20 cellular contexts compared by ENCODE assay signal in genomic region chr7:150904342-150904909, GRCh38. TPM values are rescaled to one million over a fixed set of nuclear protein-coding genes. Genes with fewer than 3 reads are reported as not detected.
DNase-seq lines count a peak whose midpoint lies in the region; ATAC-seq, FAIRE-seq and TF ChIP-seq lines count a peak whose summit lies in the region.
"Had no signal": no experiment of that assay in that cellular context is flagged by ENCODE, and none has a peak within 500 bp of the region (broad histone marks: within the 10 kb centered on the region; RNA-seq: fewer than 3 reads in every experiment).

No MANE protein-coding gene starts in this region.

- TF ChIP-seq RAD21 in K562 (CRISPR knock-in tag; conservative IDR thresholded peaks at IDR 0.05 in 1 of 2, IDR thresholded peaks at IDR 0.05 in 1 of 2) = no peak

- FAIRE-seq in K562 (lab: Jason Lieb, UNC) = no peak

- H3K4me2 ChIP-seq in K562 (ENCODE audit: insufficient read depth, low read length) = no peak overlapping the region

- H3K9ac ChIP-seq in K562 (ENCODE audit: insufficient read depth in 1 of 2, low read depth in 2 of 2, low read length in 2 of 2) = no peak overlapping the region
- H3K9ac ChIP-seq: BLaER1 treated with 17β-estradiol and CSF1 and Interleukin-3, amounts not matched to agents 10 nM and 100 nM had no signal

- intact Hi-C loops in left ventricle myocardium superior (cut with micrococcal nuclease) (no loop called here), Right ventricle myocardium inferior (cut with DNase I) (loop anchor here (5.0 kb wide), 1 partner anchor 38 kb away; no protein-coding TSS in a partner anchor), K562 (cut with micrococcal nuclease) (no loop called here), transverse colon (cut with DNase I; ENCODE audit: low total_unique reads) (no loop called here)

- no peaks in the 10 kb centered on the region for H3K79me2 ChIP-seq in K562 (ENCODE audit: control insufficient read depth, insufficient read depth, low read length)

- in situ Hi-C loops in K562 (cut with MboI) = no loop called here
- in situ Hi-C loops in transverse colon (cut with MboI; ENCODE audit: low pct_ligation_motif_present in 1 of 4, low pct_unique_long_range_greater_than_20kb in 1 of 4, low sequenced_read_pairs in 3 of 4) = no loop called here

- CTCF ChIA-PET in K562 (lab: Yijun Ruan, JAX; ENCODE audit: low intra/inter-chr PET ratio) = no interaction called here

- H3K4me3 ChIP-seq in K562 (no peak overlapping the region), transverse colon (no peak overlapping the region)
- H3K4me3 ChIP-seq: BLaER1 treated with 17β-estradiol and CSF1 and Interleukin-3, amounts not matched to agents 10 nM and 100 nM; lower lobe of right lung; suprapubic skin; uterus had no signal

- POLR2A ChIA-PET in K562 (lab: Yijun Ruan, JAX) = interaction anchor here (0.5 to 1.4 kb wide), 3 partner anchors 8 to 178 kb away, joined by 3 to 7 read pairs (median 3); no protein-coding TSS in a partner anchor

- no peak for TF ChIP-seq POLR2A in K562 (conservative IDR thresholded peaks at IDR 0.05)
- TF ChIP-seq POLR2A in transverse colon (IDR thresholded peaks at IDR 0.05) = no peak

- H3K4me1 ChIP-seq in K562 (replicated peaks in 1 of 2; ENCODE audit: control insufficient read depth in 2 of 2, insufficient read depth in 2 of 2, low read length in 2 of 2) = peaks cover 12 to 27% of the 10 kb centered on the region in 2 experiments; a peak in 4 of 5 replicates
- peaks cover 25 to 51% (median 41%) of the 10 kb centered on the region in 4 donors for H3K4me1 ChIP-seq in transverse colon
- H3K4me1 ChIP-seq: lower lobe of right lung had no signal

- H3K36me3 ChIP-seq in K562 (ENCODE audit: control insufficient read depth, insufficient read depth, low read length) (no peaks in the 10 kb centered on the region), transverse colon (no peaks in the 10 kb centered on the region)
- H3K36me3 ChIP-seq: BLaER1 treated with 17β-estradiol and CSF1 and Interleukin-3, amounts not matched to agents 10 nM and 100 nM; lower lobe of right lung; suprapubic skin; uterus had no signal

- no peaks in the 10 kb centered on the region; a peak in 1 of 5 replicates for H3K27me3 ChIP-seq in K562 (ENCODE audit: control insufficient read depth in 2 of 2, insufficient read depth in 2 of 2, low read length in 2 of 2)
- H3K27me3 ChIP-seq in transverse colon = no peaks in the 10 kb centered on the region
- H3K27me3 ChIP-seq: BLaER1 treated with 17β-estradiol and CSF1 and Interleukin-3, amounts not matched to agents 10 nM and 100 nM; uterus had no signal

- H3K27ac ChIP-seq in K562 (ENCODE audit: extremely low read depth, low read depth, low read length) (no peak overlapping the region), transverse colon (peak overlapping the region; percentile 73 to 78 (median 78))
- H3K27ac ChIP-seq: BLaER1 treated with 17β-estradiol and CSF1 and Interleukin-3, amounts not matched to agents 10 nM and 100 nM; epithelial cell of prostate; lower lobe of right lung; suprapubic skin had no signal

- ATAC-seq in left ventricle myocardium superior (peak; percentile 2), Right ventricle myocardium inferior (no peak), K562 (no peak), GM21723 (IDR thresholded peaks at IDR 0.05; ENCODE audit: unreplicated experiment) (no peak), HG02970 (IDR thresholded peaks at IDR 0.05; ENCODE audit: low FRiP score, unreplicated experiment) (no peak)
- ATAC-seq in stimulated activated naive CD8-positive, alpha-beta T cell treated with anti-CD3 and anti-CD28 coated beads, Interleukin-15, Interleukin-2, amounts not matched to agents 100 U/mL and 50 U/mL, for 24 hours = no peak
- ATAC-seq: T-cell had no signal

- H4K20me1 ChIP-seq in K562 (replicated peaks; ENCODE audit: control insufficient read depth, insufficient read depth, low read length) = no peaks in the 10 kb centered on the region

- TF ChIP-seq EP300 in K562 (IDR thresholded peaks at IDR 0.05; ENCODE audit: low read length) (no peak), transverse colon (IDR thresholded peaks at IDR 0.05; ENCODE audit: low read depth) (no peak)

- no peaks in the 10 kb centered on the region for H3K9me1 ChIP-seq in K562 (ENCODE audit: control insufficient read depth, insufficient read depth, low read length)

- 63% methylated on average over 3 of the region's 3 CpGs for WGBS in K562 (ENCODE audit: insufficient coverage, low coverage, missing lambda C conversion rate)
- WGBS in transverse colon (ENCODE audit: low coverage in 1 of 2), 2 donors = 39 to 69% methylated on average over 2 to 3 of the region's 3 CpGs

- TF ChIP-seq CTCF in K562 (IDR thresholded peaks at IDR 0.05 in 2 of 3, conservative IDR thresholded peaks at IDR 0.05 in 1 of 3; ENCODE audit: insufficient read depth in 2 of 3, low read depth in 1 of 3, low read length in 3 of 3) = no peak
- TF ChIP-seq CTCF in transverse colon (IDR thresholded peaks at IDR 0.05) = no peak

- no TSS peak for BruUV-seq in K562 (replicated peaks; lab: Mats Ljungman, UMichigan)

- DNase-seq in left ventricle myocardium superior (no peak), Right ventricle myocardium inferior (ENCODE audit: missing footprints) (no peak), K562 (ENCODE audit: extremely low read depth in 1 of 4, low spot score in 3 of 4) (peak in 3 of 4 experiments; percentile 14 to 24 (median 22)), kidney tubule cell (ENCODE audit: low spot score) (peak; percentile 33), transverse colon (no peak)
- DNase-seq in stimulated activated naive CD8-positive, alpha-beta T cell treated with anti-CD3 and anti-CD28 coated beads, Interleukin-15, Interleukin-2, amounts not matched to agents 100 U/mL and 50 U/mL, for 24 hours = no peak
- DNase-seq: activated CD4-positive, alpha-beta memory T cell treated with anti-CD3 and anti-CD28 coated beads, Interleukin-2, amount 10 ng/mL, durations not matched to agents 7 days and 5 days; activated CD4-positive, CD25-positive, alpha-beta regulatory T cell treated with anti-CD3 and anti-CD28 coated beads, Interleukin-2, amount 50 U/mL, for 72 hours; cerebellar nuclear complex; NCI-H226; T-cell had no signal

- H3K9me3 ChIP-seq in K562 (replicated peaks; ENCODE audit: control insufficient read depth, insufficient read depth, low read depth, low read length) = no peaks in the 10 kb centered on the region
- H3K9me3 ChIP-seq in transverse colon = no peaks in the 10 kb centered on the region
- H3K9me3 ChIP-seq: BLaER1 treated with 17β-estradiol and CSF1 and Interleukin-3, amounts not matched to agents 10 nM and 100 nM; lower lobe of right lung; suprapubic skin; uterus had no signal

- no peak overlapping the region for H2AFZ ChIP-seq in K562 (ENCODE audit: low read depth, low read length)

TF ChIP-seq in K562, 482 proteins besides CTCF, POLR2A, EP300 and RAD21:
- TF ChIP-seq NFIC (IDR thresholded peaks at IDR 0.05) (peak; percentile 52; the same call in 1 of the 2 replicates), GATA2 (CRISPR knock-in tag; IDR thresholded peaks at IDR 0.05) (peak; percentile 66), KLF1 (tag; IDR thresholded peaks at IDR 0.05) (no peak)

RNA-seq across cellular contexts. Expression of gene AOC1, which starts 52.1 kb away (rescaled TPM):
- total RNA-seq in left ventricle myocardium superior (0.17 TPM), Right ventricle myocardium inferior (0.27 TPM), K562 (2014; rRNA removed) (not detected in 2 replicates), K562 (2014; rRNA removed; fragmentation: Illumina TruSeq; extraction: Trizol) (not detected in 2 replicates), K562 (2015; rRNA removed; fragmentation: Illumina TruSeq; extraction: Trizol) (not detected in 2 replicates), K562 (2021) (not detected in 2 replicates), transverse colon (100 to 1,000 TPM; 143 to 687 (median 427) TPM)
- total RNA-seq in K562 (2011; cell fraction: chromatin; rRNA removed; ENCODE audit: low replicate concordance) = not detected in 2 replicates
- total RNA-seq in K562 (2011; cell fraction: nucleolus; rRNA removed) = not detected in 2 replicates
- total RNA-seq in K562 (2011; cell fraction: nucleoplasm; rRNA removed) = not detected in 2 replicates
- polyA plus RNA-seq in K562 (2011; rRNA removed) (not detected in 2 replicates), K562 (2014; fragmentation: Illumina TruSeq; extraction: Trizol) (not detected in 2 replicates), K562 (2014; fragmentation: Nextera tagmentation; extraction: Ambion mirVana) (not detected), K562 (2014; rRNA removed) (not detected in 2 replicates)
- not detected in 2 replicates for polyA plus RNA-seq in K562 (2011; cell fraction: cytosol; rRNA removed)
- not detected in 2 replicates for polyA plus RNA-seq in K562 (2011; cell fraction: nucleus; rRNA removed)
- polyA plus RNA-seq in K562 (2012) = not detected in 2 replicates
- not detected in 2 replicates for polyA minus RNA-seq in K562 (2011; rRNA and poly(A)+ RNA removed)
- not detected in 2 replicates for polyA minus RNA-seq in K562 (2011; cell fraction: cytosol; rRNA and poly(A)+ RNA removed)
- not detected in 2 replicates for polyA minus RNA-seq in K562 (2011; cell fraction: nucleus; rRNA and poly(A)+ RNA removed)
- total RNA-seq: activated CD4-positive, alpha-beta memory T cell treated with anti-CD3 and anti-CD28 coated beads, Interleukin-2, amount 10 ng/mL, durations not matched to agents 7 days and 5 days; activated naive CD4-positive, alpha-beta T cell treated with anti-CD3 and anti-CD28 coated beads, Interleukin-2, amount 50 U/mL, for 72 hours; neural crest cell had no signal

Comparison
In these comparisons a context has a peak if more than half of its experiments do, and no peak if none do; other contexts are left out.
1. DNase-seq: peak in K562 (3 of 4) and kidney tubule cell (single experiment); none in left ventricle myocardium superior (single experiment), Right ventricle myocardium inferior (single experiment), transverse colon (single experiment) and stimulated activated naive CD8-positive, alpha-beta T cell treated with anti-CD3 and anti-CD28 coated beads, Interleukin-15, Interleukin-2, amounts not matched to agents 100 U/mL and 50 U/mL, for 24 hours (single experiment).
2. RNA of gene AOC1, which starts 52.1 kb away (total RNA-seq): 143 to 687 TPM in transverse colon; 0.27 TPM in Right ventricle myocardium inferior (single experiment), 0.17 TPM in left ventricle myocardium superior (single experiment) and not detected in K562; every median in the first group is over 100 times any median in the second.